ENCODE assay signal across 20 cellular contexts in the genomic region with DNA sequence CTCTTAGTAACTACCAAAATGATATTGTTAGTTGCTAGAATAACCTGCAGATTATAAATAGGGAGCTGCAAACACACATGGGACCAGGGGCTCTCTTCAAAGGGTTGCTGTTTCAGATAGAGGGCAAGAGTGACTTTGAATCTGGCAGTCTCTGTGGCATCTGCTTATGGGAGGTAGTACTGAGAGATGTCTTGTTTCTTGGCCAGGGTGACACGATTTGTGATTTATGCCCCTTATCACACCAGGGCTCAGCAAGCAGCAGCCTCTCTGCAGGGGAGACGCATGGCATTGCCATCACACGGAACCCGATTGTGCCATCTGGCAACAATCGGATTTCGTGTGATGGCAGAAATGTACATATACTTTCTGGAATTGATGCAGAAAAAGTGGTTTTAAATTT.
DNase-seq lines count a peak whose midpoint lies in the region; ATAC-seq and TF ChIP-seq lines count a peak whose summit lies in the region.
"Had no signal": no experiment of that assay in that cellular context is flagged by ENCODE, and none has a peak within 500 bp of the region (broad histone marks: within the 10 kb centered on the region; RNA-seq: fewer than 3 reads in every experiment).

No MANE protein-coding gene starts in this region.

- peaks cover 58% of the 10 kb centered on the region for H3K4me1 Mint-ChIP-seq in nephron progenitor cell
- H3K4me1 Mint-ChIP-seq: T-helper 17 cell had no signal

- no peaks in the 10 kb centered on the region for H3K27me3 ChIP-seq in right atrium auricular region
- H3K27me3 ChIP-seq: BLaER1, Peyer's patch, SJSA1 had no signal

- DNase-seq in left ventricle myocardium superior (no peak), right atrium auricular region (ENCODE audit: low spot score) (no peak), NCI-H1694 (lab: John Stamatoyannopoulos, UW) (peak; percentile 48), NCI-H446 treated with DMSO at 0.1 percent for 48 hours (lab: John Stamatoyannopoulos, UW) (peak; percentile 58), nephron progenitor cell (no peak), DMS79 (lab: John Stamatoyannopoulos, UW) (no peak)
- DNase-seq in stimulated activated CD4-positive, alpha-beta T cell treated with anti-CD3 and anti-CD28 coated beads, Interleukin-2, amount 100 ng/mL, for 48 hours, result no peak
- DNase-seq: Caco-2; CD4-positive, alpha-beta T cell; DMS153; GOT3; HCEC 1CT; IMR-90; NCI-H526 treated with DMSO at 0.1 percent for 48 hours; Peyer's patch; SW 1271; T-helper 17 cell had no signal

- no peaks in the 10 kb centered on the region for H3K36me3 Mint-ChIP-seq in nephron progenitor cell (ENCODE audit: low read depth)

- intact Hi-C loops in left ventricle myocardium superior (cut with micrococcal nuclease), result no loop called here

- no peaks in the 10 kb centered on the region for H3K27me3 Mint-ChIP-seq in nephron progenitor cell (ENCODE audit: low read depth, poor library complexity)
- H3K27me3 Mint-ChIP-seq: CD4-positive, alpha-beta T cell; T-helper 17 cell had no signal

- no peaks in the 10 kb centered on the region for H3K9me3 Mint-ChIP-seq in nephron progenitor cell

- peak; percentile 45 for ATAC-seq in left ventricle myocardium superior
- ATAC-seq: T-helper 17 cell had no signal

- TF ChIP-seq CTCF in right atrium auricular region (IDR thresholded peaks at IDR 0.05), result no peak
- no peak for TF ChIP-seq CTCF in nephron progenitor cell (IDR thresholded peaks at IDR 0.05)

- H3K27ac ChIP-seq in right atrium auricular region, result no peak overlapping the region
- H3K27ac ChIP-seq: BLaER1, KMS-11, Peyer's patch, SJSA1 had no signal

- H3K4me3 ChIP-seq in right atrium auricular region, result no peak overlapping the region
- H3K4me3 ChIP-seq: BLaER1, Peyer's patch, SJSA1 had no signal

- H3K36me3 ChIP-seq in right atrium auricular region, result no peaks in the 10 kb centered on the region
- H3K36me3 ChIP-seq: BLaER1, Peyer's patch, SJSA1 had no signal

- H3K9me3 ChIP-seq in right atrium auricular region, result no peaks in the 10 kb centered on the region
- H3K9me3 ChIP-seq: Caco-2, Peyer's patch had no signal

- no peak overlapping the region for H3K27ac Mint-ChIP-seq in nephron progenitor cell
- H3K27ac Mint-ChIP-seq: CD4-positive, alpha-beta T cell; T-helper 17 cell had no signal

- no peak overlapping the region for H3K4me3 Mint-ChIP-seq in nephron progenitor cell
- H3K4me3 Mint-ChIP-seq: CD4-positive, alpha-beta T cell; T-helper 17 cell had no signal

- peaks cover 0 to 10% of the 10 kb centered on the region in 2 donors for H3K4me1 ChIP-seq in right atrium auricular region
- H3K4me1 ChIP-seq: Caco-2, Peyer's patch, SJSA1 had no signal

Comparison
In these comparisons a context has a peak if more than half of its experiments do, and no peak if none do; other contexts are left out.
1. DNase-seq: peak in NCI-H1694 (single experiment) and NCI-H446 treated with DMSO at 0.1 percent for 48 hours (single experiment); none in left ventricle myocardium superior (single experiment), right atrium auricular region (single experiment), stimulated activated CD4-positive, alpha-beta T cell treated with anti-CD3 and anti-CD28 coated beads, Interleukin-2, amount 100 ng/mL, for 48 hours (0 of 2), nephron progenitor cell (single experiment) and DMS79 (single experiment).